Comparison of ENCODE assay signal across 8 cellular contexts in genomic region chr19:1507192-1507660, GRCh38.
DNase-seq lines count a peak whose midpoint lies in the region; ATAC-seq and TF ChIP-seq lines count a peak whose summit lies in the region.
"Had no signal": no experiment of that assay in that cellular context is flagged by ENCODE, and none has a peak within 500 bp of the region (broad histone marks: within the 10 kb centered on the region; RNA-seq: fewer than 3 reads in every experiment).

No MANE protein-coding gene starts in this region.

- no peaks in the 10 kb centered on the region for H3K9me3 ChIP-seq in HUES48 (ENCODE audit: control insufficient read depth, insufficient read depth, low read length)

- H3K9ac ChIP-seq in HUES48 (ENCODE audit: low read depth, low read length) (no peak overlapping the region), rectal smooth muscle tissue (ENCODE audit: low read length) (no peak overlapping the region)
- H3K9ac ChIP-seq: KMS-11 had no signal

- H3K36me3 ChIP-seq in HUES48 (ENCODE audit: control insufficient read depth, insufficient read depth, low read length) (no peaks in the 10 kb centered on the region), rectal smooth muscle tissue (ENCODE audit: control insufficient read depth, insufficient read depth, low read length) (no peaks in the 10 kb centered on the region)
- H3K36me3 ChIP-seq: spleen had no signal

- H3K4me3 ChIP-seq in HUES48 (ENCODE audit: low read depth, low read length) (peak overlapping the region; percentile 79; the same call in 1 of the 2 replicates), epithelial cell of esophagus (ENCODE audit: low read length) (peak overlapping the region; percentile 50), rectal smooth muscle tissue (ENCODE audit: low read length) (peak overlapping the region; percentile 55)

- peaks cover 28% of the 10 kb centered on the region for H3K27me3 ChIP-seq in HUES48 (ENCODE audit: control insufficient read depth, insufficient read depth, low read length)
- peaks cover 18% of the 10 kb centered on the region for H3K27me3 ChIP-seq in rectal smooth muscle tissue (ENCODE audit: control insufficient read depth, insufficient read depth, low read length)

- TF ChIP-seq CTCF in epithelial cell of esophagus (IDR thresholded peaks at IDR 0.05; ENCODE audit: insufficient read depth, low read depth, low read length, missing control alignments) = no peak
- TF ChIP-seq CTCF in GM13977 (IDR thresholded peaks at IDR 0.05; ENCODE audit: extremely low read depth, insufficient read depth, missing control alignments) = no peak

- DNase-seq in epithelial cell of esophagus (ENCODE audit: low read depth) (no peak), GM13977 (ENCODE audit: low spot score) (no peak)
- no peak for DNase-seq in activated CD4-positive, alpha-beta T cell treated with anti-CD3 and anti-CD28 coated beads, Interleukin-2, amount 50 U/mL, for 1 hour

- no peak for ATAC-seq in GM21528 (IDR thresholded peaks at IDR 0.05; ENCODE audit: low FRiP score, unreplicated experiment)

- H3K27ac ChIP-seq in HUES48 (ENCODE audit: low read depth, low read length) (peak overlapping the region; percentile 92), rectal smooth muscle tissue (ENCODE audit: low read depth, low read length) (peak overlapping the region; percentile 84)
- H3K27ac ChIP-seq: KMS-11 had no signal

- in situ Hi-C loops in GM13977 (cut with MboI; ENCODE audit: low pct_unique_long_range_greater_than_20kb, low sequenced_read_pairs, unreplicated experiment) = no loop called here

- peaks cover 3% of the 10 kb centered on the region; the same call in 1 of the 2 replicates for H3K4me1 ChIP-seq in HUES48 (ENCODE audit: control insufficient read depth, insufficient read depth, low read length)
- no peaks in the 10 kb centered on the region for H3K4me1 ChIP-seq in rectal smooth muscle tissue (ENCODE audit: control insufficient read depth, insufficient read depth, low read length)
